7 cellular contexts compared by ENCODE assay signal in the genomic region with DNA sequence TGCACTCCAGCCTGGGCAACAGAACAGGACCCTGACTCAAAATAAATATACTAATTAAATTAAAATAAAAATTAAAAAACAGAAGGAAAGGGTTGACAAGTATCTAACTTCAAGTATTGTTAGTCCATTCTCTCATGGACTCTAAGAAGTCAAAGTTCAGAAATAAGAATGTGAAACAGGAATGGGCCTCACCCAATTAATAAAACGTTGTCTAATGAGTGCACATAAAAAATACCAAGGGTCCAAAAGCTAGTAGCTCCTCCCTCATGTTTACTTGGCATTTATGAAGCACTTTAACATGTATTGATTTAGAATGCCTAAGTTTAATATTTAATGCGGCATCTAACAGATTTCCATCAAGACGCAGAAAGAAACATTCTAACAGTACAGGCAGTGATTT.
"Had no signal": no experiment of that assay in that cellular context is flagged by ENCODE, and none has a peak within 500 bp of the region (broad histone marks: within the 10 kb centered on the region; RNA-seq: fewer than 3 reads in every experiment).

No MANE protein-coding gene starts in this region.

- DNase-seq: GM23248, GOT3, H7, HFFc6, KBM-7 had no signal

- ATAC-seq: HCT116 had no signal

- H3K9me3 Mint-ChIP-seq: HFFc6, IgD-negative memory B cell had no signal

- H3K27ac Mint-ChIP-seq: HFFc6, IgD-negative memory B cell had no signal

- H3K4me3 Mint-ChIP-seq: HFFc6, IgD-negative memory B cell had no signal
